ENCODE assay signal across 9 cellular contexts in the genomic region with DNA sequence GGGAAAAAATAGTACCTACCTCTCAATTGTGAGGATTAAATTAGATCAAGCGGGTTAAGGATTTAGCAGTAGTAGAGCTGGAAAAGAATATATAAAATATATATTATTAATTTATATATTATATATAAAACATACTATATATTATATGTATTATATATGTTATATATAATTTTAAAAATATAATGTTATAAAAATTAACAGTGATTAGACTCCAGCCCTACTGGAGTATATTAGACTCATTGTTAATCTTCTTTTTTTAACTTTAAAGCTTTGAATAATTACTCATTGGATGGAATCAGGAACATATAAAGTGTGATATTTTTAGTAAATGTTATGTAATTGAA. TPM values are rescaled to one million over a fixed set of nuclear protein-coding genes. Genes with fewer than 3 reads are reported as not detected.
DNase-seq lines count a peak whose midpoint lies in the region; FAIRE-seq and TF ChIP-seq lines count a peak whose summit lies in the region.
"Had no signal": no experiment of that assay in that cellular context is flagged by ENCODE, and none has a peak within 500 bp of the region (broad histone marks: within the 10 kb centered on the region; RNA-seq: fewer than 3 reads in every experiment).

No MANE protein-coding gene starts in this region.

- H3K9me3 ChIP-seq in small intestine (ENCODE audit: control insufficient read depth, low read depth): no peaks in the 10 kb centered on the region

- H3K36me3 Mint-ChIP-seq in activated CD4-positive, alpha-beta T cell treated with anti-CD3 and anti-CD28 coated beads, Interleukin-2, amount 10 ng/mL, durations not matched to agents 24 days and 14 days (ENCODE audit: low read depth): peaks cover 36% of the 10 kb centered on the region
- peaks cover 3% of the 10 kb centered on the region for H3K36me3 Mint-ChIP-seq in activated naive CD8-positive, alpha-beta T cell

- FAIRE-seq in small intestine (lab: Jason Lieb, UNC): no peak

- peak overlapping the region; percentile 99 for H3K4me3 Mint-ChIP-seq in activated CD4-positive, alpha-beta T cell treated with anti-CD3 and anti-CD28 coated beads, Interleukin-2, amount 10 ng/mL, durations not matched to agents 24 days and 14 days
- peak overlapping the region; percentile 98 for H3K4me3 Mint-ChIP-seq in activated naive CD8-positive, alpha-beta T cell

- no peak for TF ChIP-seq CTCF in kidney epithelial cell (IDR thresholded peaks at IDR 0.05; ENCODE audit: insufficient read depth, low read length, poor library complexity, severe bottlenecking)

- intact Hi-C loops in activated CD4-positive, alpha-beta T cell treated with anti-CD3 and anti-CD28 coated beads, Interleukin-2, amount 10 ng/mL, durations not matched to agents 24 days and 14 days (cut with micrococcal nuclease): loop anchor here (1.0 to 5.0 kb wide), 2 partner anchors 56 to 225 kb away; a partner anchor contains a TSS

- 31 to 64% (median 48%) methylated on average over 1 of the region's 1 CpG for WGBS in small intestine, 3 donors

- H3K4me3 ChIP-seq in kidney epithelial cell (ENCODE audit: low read depth, low read length) (peak overlapping the region; percentile 89), small intestine (ENCODE audit: low read depth in 1 of 2, low read length in 2 of 2) (no peak overlapping the region)

- no peak for DNase-seq in activated CD4-positive, alpha-beta T cell treated with anti-CD3 and anti-CD28 coated beads, Interleukin-2, amount 10 ng/mL, durations not matched to agents 24 days and 14 days
- no peak for DNase-seq in activated CD4-positive, alpha-beta T cell treated with anti-CD3 and anti-CD28 coated beads, Interleukin-2, amount 50 U/mL, for 48 hours
- DNase-seq in kidney epithelial cell (ENCODE audit: low read depth) (no peak), substantia nigra (lab: John Stamatoyannopoulos, UW) (no peak), MV-4-11 (lab: John Stamatoyannopoulos, UW) (no peak), small intestine (no peak), epidermal melanocyte (ENCODE audit: insufficient read length, low spot score) (no peak)

- H3K27ac ChIP-seq in substantia nigra (ENCODE audit: low read depth, low read length, poor library complexity, severe bottlenecking) (peak overlapping the region; percentile 99), small intestine (ENCODE audit: low read depth in 1 of 2, low read length in 1 of 2) (peak overlapping the region in 1 of 2 donors; percentile 47)

- H3K36me3 ChIP-seq in kidney epithelial cell (ENCODE audit: control insufficient read depth, insufficient read depth, low read length): no peaks in the 10 kb centered on the region
- H3K36me3 ChIP-seq in small intestine (ENCODE audit: control insufficient read depth in 2 of 2, insufficient read depth in 2 of 2, low read length in 2 of 2): peaks cover 2 to 5% of the 10 kb centered on the region in 2 donors

- no peaks in the 10 kb centered on the region for H3K9me3 Mint-ChIP-seq in activated CD4-positive, alpha-beta T cell treated with anti-CD3 and anti-CD28 coated beads, Interleukin-2, amount 10 ng/mL, durations not matched to agents 24 days and 14 days
- no peaks in the 10 kb centered on the region for H3K9me3 Mint-ChIP-seq in activated naive CD8-positive, alpha-beta T cell (ENCODE audit: low read depth)

- peaks cover 0 to 5% of the 10 kb centered on the region in 2 donors for H3K4me1 ChIP-seq in small intestine (ENCODE audit: control insufficient read depth in 2 of 2, insufficient read depth in 1 of 2, low read depth in 1 of 2, low read length in 1 of 2)

- H3K27me3 Mint-ChIP-seq in activated CD4-positive, alpha-beta T cell treated with anti-CD3 and anti-CD28 coated beads, Interleukin-2, amount 10 ng/mL, durations not matched to agents 24 days and 14 days: peaks cover 5% of the 10 kb centered on the region
- no peaks in the 10 kb centered on the region for H3K27me3 Mint-ChIP-seq in activated naive CD8-positive, alpha-beta T cell

- peak overlapping the region; percentile 100 for H3K27ac Mint-ChIP-seq in activated CD4-positive, alpha-beta T cell treated with anti-CD3 and anti-CD28 coated beads, Interleukin-2, amount 10 ng/mL, durations not matched to agents 24 days and 14 days
- peak overlapping the region; percentile 99 for H3K27ac Mint-ChIP-seq in activated naive CD8-positive, alpha-beta T cell

- peaks cover 32% of the 10 kb centered on the region for H3K4me1 Mint-ChIP-seq in activated CD4-positive, alpha-beta T cell treated with anti-CD3 and anti-CD28 coated beads, Interleukin-2, amount 10 ng/mL, durations not matched to agents 24 days and 14 days
- peaks cover 38% of the 10 kb centered on the region for H3K4me1 Mint-ChIP-seq in activated naive CD8-positive, alpha-beta T cell (ENCODE audit: low read depth)

- H3K27me3 ChIP-seq in kidney epithelial cell (ENCODE audit: control insufficient read depth, insufficient read depth, low read length) (no peaks in the 10 kb centered on the region), small intestine (ENCODE audit: control insufficient read depth in 2 of 2, insufficient read depth in 2 of 2, low read length in 2 of 2) (no peaks in the 10 kb centered on the region)

RNA-seq across cellular contexts. Expression of a gene that starts 0.4 kb away (rescaled TPM):
- total RNA-seq in activated CD4-positive, alpha-beta T cell treated with anti-CD3 and anti-CD28 coated beads, Interleukin-2, amount 10 ng/mL, durations not matched to agents 24 days and 14 days: 91.4 and 96.6 TPM in 2 replicates
- total RNA-seq in kidney epithelial cell: 48.4 and 120 TPM in 2 replicates
- 100 to 1,000 TPM in 2 of 3 donors, 10 to 100 TPM in 1; 96.2 to 170 (median 155) TPM for polyA plus RNA-seq in small intestine

RNA-seq across cellular contexts. Expression of a gene that starts 0.6 kb away (rescaled TPM):
- total RNA-seq in activated CD4-positive, alpha-beta T cell treated with anti-CD3 and anti-CD28 coated beads, Interleukin-2, amount 10 ng/mL, durations not matched to agents 24 days and 14 days: 41.5 and 48.7 TPM in 2 replicates
- total RNA-seq in kidney epithelial cell: 39.7 and 50.5 TPM in 2 replicates
- polyA plus RNA-seq in small intestine: 10 to 100 TPM; 13.1 to 20.8 (median 13.8) TPM

RNA-seq across cellular contexts. Expression of a gene that starts 9.9 kb away (rescaled TPM):
- not detected in 2 replicates for total RNA-seq in activated CD4-positive, alpha-beta T cell treated with anti-CD3 and anti-CD28 coated beads, Interleukin-2, amount 10 ng/mL, durations not matched to agents 24 days and 14 days
- total RNA-seq in kidney epithelial cell: not detected in 2 replicates
- polyA plus RNA-seq in small intestine: not detected
- total RNA-seq: RPMI7951 had no signal

RNA-seq across cellular contexts. Expression of a gene that starts 24.1 kb away (rescaled TPM):
- 31.6 and 32.3 TPM in 2 replicates for total RNA-seq in activated CD4-positive, alpha-beta T cell treated with anti-CD3 and anti-CD28 coated beads, Interleukin-2, amount 10 ng/mL, durations not matched to agents 24 days and 14 days
- 0.50 and 1.2 TPM in 2 replicates for total RNA-seq in kidney epithelial cell
- 10 to 100 TPM in 1 of 3 donors, 1 to 10 TPM in 2; 3.6 to 29.5 (median 8.9) TPM for polyA plus RNA-seq in small intestine
- total RNA-seq: RPMI7951 had no signal

RNA-seq across cellular contexts. Expression of a gene that starts 53.9 kb away (rescaled TPM):
- total RNA-seq in activated CD4-positive, alpha-beta T cell treated with anti-CD3 and anti-CD28 coated beads, Interleukin-2, amount 10 ng/mL, durations not matched to agents 24 days and 14 days: 0.09 TPM in 1 of 2 replicates, not detected in the other
- 1.7 and 7.8 TPM in 2 replicates for total RNA-seq in kidney epithelial cell
- polyA plus RNA-seq in small intestine: 100 to 1,000 TPM in 2 of 3 donors, 10 to 100 TPM in 1; 74.5 to 385 (median 285) TPM
- total RNA-seq: RPMI7951 had no signal
